In genomic region chr10:125163803-125164202, GRCh38 we compare ENCODE assay signal across 23 cellular contexts.
"Had no signal": no experiment of that assay in that cellular context is flagged by ENCODE, and none has a peak within 500 bp of the region (broad histone marks: within the 10 kb centered on the region; RNA-seq: fewer than 3 reads in every experiment).

No MANE protein-coding gene starts in this region.

- H3K27ac Mint-ChIP-seq: immature natural killer cell; stimulated activated effector memory CD8-positive, alpha-beta T cell treated with anti-CD3 and anti-CD28 coated beads, Interleukin-12 subunit alpha, Interleukin-12 subunit beta, amount 100 ng/mL, for 72 hours had no signal

- H3K36me3 Mint-ChIP-seq: immature natural killer cell; stimulated activated effector memory CD8-positive, alpha-beta T cell treated with anti-CD3 and anti-CD28 coated beads, Interleukin-12 subunit alpha, Interleukin-12 subunit beta, amount 100 ng/mL, for 72 hours had no signal

- H3K27ac ChIP-seq: coronary artery, esophagus squamous epithelium, lower lobe of right lung, prostate gland, sigmoid colon, stomach, thyroid gland had no signal

- H3K9me3 Mint-ChIP-seq: immature natural killer cell; stimulated activated effector memory CD8-positive, alpha-beta T cell treated with anti-CD3 and anti-CD28 coated beads, Interleukin-12 subunit alpha, Interleukin-12 subunit beta, amount 100 ng/mL, for 72 hours had no signal

- H3K4me3 ChIP-seq: coronary artery, esophagus squamous epithelium, lower lobe of right lung, prostate gland, sigmoid colon, stomach, thyroid gland had no signal

- H3K36me3 ChIP-seq: esophagus squamous epithelium, lower lobe of right lung, prostate gland, sigmoid colon, stomach, thyroid gland had no signal

- H3K4me3 Mint-ChIP-seq: stimulated activated effector memory CD8-positive, alpha-beta T cell treated with anti-CD3 and anti-CD28 coated beads, Interleukin-12 subunit alpha, Interleukin-12 subunit beta, amount 100 ng/mL, for 72 hours had no signal

- H3K4me1 Mint-ChIP-seq: immature natural killer cell; stimulated activated effector memory CD8-positive, alpha-beta T cell treated with anti-CD3 and anti-CD28 coated beads, Interleukin-12 subunit alpha, Interleukin-12 subunit beta, amount 100 ng/mL, for 72 hours had no signal

- H3K27me3 ChIP-seq: esophagus squamous epithelium, sigmoid colon, stomach, thyroid gland had no signal

- H3K4me1 ChIP-seq: prostate gland had no signal

- DNase-seq: dermis blood vessel endothelial cell; effector memory CD4-positive, alpha-beta T cell; erythroblast; esophagus squamous epithelium; foreskin melanocyte; hypothalamus; immature natural killer cell; islet precursor cell; kidney glomerular epithelial cell; left ventricle myocardium superior; lower lobe of right lung; naive thymus-derived CD8-positive, alpha-beta T cell; right cardiac atrium; stimulated activated CD4-positive, alpha-beta T cell treated with anti-CD3 and anti-CD28 coated beads, Interleukin-2, amount 100 ng/mL, for 24 hours; stimulated activated CD4-positive, alpha-beta T cell treated with anti-CD3 and anti-CD28 coated beads, Interleukin-4, amount 100 ng/mL, for 24 hours; stimulated activated naive CD4-positive, alpha-beta T cell treated with Interleukin-2 at 50 U/mL for 16 hours; stomach; thyroid gland; trophoblast cell had no signal

- H3K9me3 ChIP-seq: esophagus squamous epithelium, lower lobe of right lung, prostate gland, sigmoid colon, stomach, thyroid gland had no signal
